In the genomic region with DNA sequence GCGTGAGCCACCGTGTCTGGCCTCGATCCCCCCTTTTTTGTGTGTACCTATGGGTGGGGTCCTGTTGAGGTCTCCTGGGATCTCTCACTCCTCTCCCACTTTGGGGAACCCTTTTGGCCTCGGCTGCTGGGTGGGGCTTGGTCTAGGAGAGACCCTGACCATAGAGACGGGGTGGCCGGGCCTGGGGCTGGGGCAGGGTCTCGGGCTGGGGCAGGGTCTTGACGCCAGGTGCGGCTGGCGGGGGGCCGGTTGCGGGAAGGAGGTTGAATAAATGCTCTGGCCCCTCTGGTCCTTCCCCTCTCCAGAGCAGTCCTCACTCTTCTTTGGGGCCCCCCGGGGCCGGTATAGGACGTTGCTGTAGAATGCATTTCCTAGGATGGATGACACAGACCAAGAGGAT, we compare ENCODE assay signal across 32 cellular contexts. TPM values are rescaled to one million over a fixed set of nuclear protein-coding genes. Genes with fewer than 3 reads are reported as not detected.
"Had no signal": no experiment of that assay in that cellular context is flagged by ENCODE, and none has a peak within 500 bp of the region (broad histone marks: within the 10 kb centered on the region; RNA-seq: fewer than 3 reads in every experiment).

No MANE protein-coding gene starts in this region.

- DNase-seq: colonic mucosa; cortex of kidney; effector CD8-positive, alpha-beta T cell; effector memory CD8-positive, alpha-beta T cell; endodermal cell; erythroblast; esophagus squamous epithelium; foreskin fibroblast; foreskin melanocyte; gastrocnemius medialis; heart left ventricle; hypothalamus; immature natural killer cell; islet precursor cell; left cardiac atrium; left lung; left ventricle myocardium superior; lower lobe of right lung; mesenchymal stem cell; midbrain; naive thymus-derived CD4-positive, alpha-beta T cell had no signal

- H3K4me3 ChIP-seq: colonic mucosa, esophagus squamous epithelium, gastrocnemius medialis, heart left ventricle, hepatocyte, left lung, lower lobe of right lung had no signal

- FAIRE-seq: endometrium had no signal

- H3K27ac ChIP-seq: colonic mucosa, epithelial cell of prostate, esophagus squamous epithelium, gastrocnemius medialis, heart left ventricle, hepatocyte, left lung, lower lobe of right lung had no signal

- H3K79me2 ChIP-seq: hepatocyte had no signal

- ATAC-seq: effector memory CD8-positive, alpha-beta T cell; esophagus mucosa; gastrocnemius medialis; heart left ventricle; left cardiac atrium; left lung; left ventricle myocardium superior; naive thymus-derived CD4-positive, alpha-beta T cell had no signal

- H3K4me1 ChIP-seq: colonic mucosa, esophagus squamous epithelium, gastrocnemius medialis, heart left ventricle, left lung, lower lobe of right lung had no signal

- H3K27me3 Mint-ChIP-seq: dendritic cell treated with granulocyte-macrophage colony-stimulating factor and Interleukin-4, amounts not matched to agents 40 ng/mL and 50 ng/mL, for 4 days; effector memory CD8-positive, alpha-beta T cell; naive thymus-derived CD4-positive, alpha-beta T cell had no signal

- H2AFZ ChIP-seq: hepatocyte had no signal

- H3K27me3 ChIP-seq: colonic mucosa, hepatocyte had no signal

- H3K4me3 Mint-ChIP-seq: dendritic cell treated with granulocyte-macrophage colony-stimulating factor and Interleukin-4, amounts not matched to agents 40 ng/mL and 50 ng/mL, for 4 days; effector memory CD8-positive, alpha-beta T cell; endodermal cell; immature natural killer cell; naive thymus-derived CD4-positive, alpha-beta T cell had no signal

- H3K9me3 ChIP-seq: colonic mucosa, esophagus squamous epithelium, gastrocnemius medialis, heart left ventricle, left lung, lower lobe of right lung had no signal

- H3K4me2 ChIP-seq: hepatocyte had no signal

- H3K36me3 ChIP-seq: colonic mucosa, esophagus squamous epithelium, gastrocnemius medialis, heart left ventricle, left lung, lower lobe of right lung had no signal

- H3K27ac Mint-ChIP-seq: dendritic cell treated with granulocyte-macrophage colony-stimulating factor and Interleukin-4, amounts not matched to agents 40 ng/mL and 50 ng/mL, for 4 days; effector memory CD8-positive, alpha-beta T cell; endodermal cell; immature natural killer cell; naive thymus-derived CD4-positive, alpha-beta T cell had no signal

- H3K9me3 Mint-ChIP-seq: dendritic cell treated with granulocyte-macrophage colony-stimulating factor and Interleukin-4, amounts not matched to agents 40 ng/mL and 50 ng/mL, for 4 days; effector memory CD8-positive, alpha-beta T cell; endodermal cell; immature natural killer cell had no signal

- H3K4me1 Mint-ChIP-seq: endodermal cell had no signal

RNA-seq across cellular contexts. Expression of gene TMIGD2, which starts 9.7 kb away (rescaled TPM):
- total RNA-seq: dermis microvascular lymphatic vessel endothelial cell, gastrocnemius medialis, hepatocyte, kidney epithelial cell, left ventricle myocardium superior, lower leg skin, lung microvascular endothelial cell had no signal
- polyA plus RNA-seq: hepatocyte had no signal

RNA-seq across cellular contexts. Expression of gene FSD1, which starts 11.9 kb away (rescaled TPM):
- total RNA-seq: gastrocnemius medialis, left cardiac atrium, left ventricle myocardium superior, mesenteric fat pad had no signal

RNA-seq across cellular contexts. Expression of gene SHD, which starts 13.4 kb away (rescaled TPM):
- total RNA-seq: dermis microvascular lymphatic vessel endothelial cell, esophagus mucosa, esophagus squamous epithelium, hepatocyte, kidney epithelial cell, left lung, left ventricle myocardium superior, lower leg skin, lower lobe of right lung, lung microvascular endothelial cell, mesenteric fat pad, mucosa of gallbladder had no signal
- polyA plus RNA-seq: heart left ventricle; immature natural killer cell; naive thymus-derived CD4-positive, alpha-beta T cell had no signal
